16 cellular contexts compared by ENCODE assay signal in the genomic region with DNA sequence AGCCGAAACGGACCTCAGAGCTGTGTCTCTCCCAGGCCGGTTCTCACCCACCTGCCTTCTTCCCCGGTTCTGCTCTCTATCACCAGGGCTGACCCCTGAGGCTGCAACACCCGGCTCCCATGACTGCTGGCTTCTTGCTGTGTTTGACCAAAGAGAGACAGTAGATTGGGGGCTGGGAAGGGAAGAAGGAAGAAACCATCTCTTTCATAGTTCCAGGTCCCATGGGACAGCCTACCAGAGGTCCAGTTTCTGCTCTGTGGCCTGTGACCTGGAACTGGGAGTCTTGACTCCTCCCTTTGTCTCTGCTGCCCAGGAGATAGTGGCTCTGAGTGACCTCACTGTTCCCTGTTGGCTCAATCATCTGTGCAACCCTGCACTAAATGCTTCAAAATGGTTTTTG. TPM values are rescaled to one million over a fixed set of nuclear protein-coding genes. Genes with fewer than 3 reads are reported as not detected.
A peak's percentile ranks its signal among the peaks of the same experiment; 100 is the strongest.
DNase-seq lines count a peak whose midpoint lies in the region; ATAC-seq and TF ChIP-seq lines count a peak whose summit lies in the region.
"Had no signal": no experiment of that assay in that cellular context is flagged by ENCODE, and none has a peak within 500 bp of the region (broad histone marks: within the 10 kb centered on the region; RNA-seq: fewer than 3 reads in every experiment).

No MANE protein-coding gene starts in this region.

- no peak overlapping the region for H2BK15ac ChIP-seq in H9 (ENCODE audit: low read depth, low read length)

- H3K23me2 ChIP-seq in H9 (ENCODE audit: insufficient read length, low read depth, low read length, poor library complexity, severe bottlenecking) = no peaks in the 10 kb centered on the region

- no peaks in the 10 kb centered on the region for H3K27me3 ChIP-seq in H9 (ENCODE audit: insufficient read depth, low read length)
- no peaks in the 10 kb centered on the region for H3K27me3 ChIP-seq in right lobe of liver
- no peaks in the 10 kb centered on the region for H3K27me3 ChIP-seq in skeletal muscle satellite cell (ENCODE audit: control insufficient read depth, insufficient read depth, low read length)
- H3K27me3 ChIP-seq in prostate gland (replicated peaks; ENCODE audit: insufficient read depth) = no peaks in the 10 kb centered on the region

- H3K4me1 Mint-ChIP-seq in H9 = peaks cover 27% of the 10 kb centered on the region in 2 experiments
- H3K4me1 Mint-ChIP-seq: B cell had no signal

- WGBS in H9 (ENCODE audit: extremely low coverage, insufficient read length, low lambda C conversion rate) = no CpG with 5 or more reads among the region's 5 CpGs
- WGBS in right lobe of liver (ENCODE audit: insufficient coverage, low coverage, low lambda C conversion rate, missing lambda C conversion rate) = 65% methylated on average over 5 of the region's 5 CpGs
- 93% methylated on average over 5 of the region's 5 CpGs for WGBS in prostate gland

- H4K91ac ChIP-seq in H9 (ENCODE audit: insufficient read length, low read depth, low read length) = no peak overlapping the region

- H2AK5ac ChIP-seq in H9 (ENCODE audit: insufficient read length, low read length) = no peak overlapping the region

- H3K23ac ChIP-seq in H9 (ENCODE audit: insufficient read length, low read depth, low read length) = no peak overlapping the region

- no peak overlapping the region for H4K5ac ChIP-seq in H9 (ENCODE audit: insufficient read length, low read depth, low read length)

- no peaks in the 10 kb centered on the region for H3K79me1 ChIP-seq in H9 (ENCODE audit: insufficient read depth, low read depth, low read length, poor library complexity, severe bottlenecking)

- no peak overlapping the region for H3K56ac ChIP-seq in H9 (ENCODE audit: insufficient read length, low read depth, low read length)

- H3K9me3 ChIP-seq in H9 (ENCODE audit: control insufficient read depth, low read depth, low read length) (peaks cover 6% of the 10 kb centered on the region), right lobe of liver (no peaks in the 10 kb centered on the region), skeletal muscle satellite cell (replicated peaks; ENCODE audit: low read length) (no peaks in the 10 kb centered on the region), prostate gland (no peaks in the 10 kb centered on the region)

- H3K4me2 ChIP-seq in H9 (ENCODE audit: insufficient read depth, insufficient read length, low read length) (no peak overlapping the region), skeletal muscle satellite cell (ENCODE audit: low read length) (peak overlapping the region; percentile 52)

- DNase-seq in H9 = no peak
- peak; percentile 50 for DNase-seq in fibroblast of gingiva (ENCODE audit: low read depth)
- no peak for DNase-seq in right lobe of liver
- no peak for DNase-seq in prostate gland (ENCODE audit: low spot score)
- no peak for DNase-seq in stimulated activated CD4-positive, alpha-beta T cell treated with anti-CD3 and anti-CD28 coated beads, Interleukin-15, amount 100 ng/mL, for 24 hours
- no peak for DNase-seq in Kasumi-1 (lab: John Stamatoyannopoulos, UW)
- DNase-seq: activated T-cell treated with anti-CD3 and anti-CD28 coated beads, Interleukin-2, amount 50 U/mL, for 1 hour; DMS153; MM.1S; NCI-H1930; NCI-H510A; stimulated activated naive CD4-positive, alpha-beta T cell had no signal

- H3K9me3 Mint-ChIP-seq in H9 = peaks cover 21 to 22% of the 10 kb centered on the region in 2 experiments

- ATAC-seq in right lobe of liver (peak in 3 of 4 donors; percentile 28 to 63 (median 53)), HG02623 (IDR thresholded peaks at IDR 0.05; ENCODE audit: unreplicated experiment) (no peak)
- ATAC-seq: activated naive CD4-positive, alpha-beta T cell treated with anti-CD3 and anti-CD28 coated beads, Interleukin-2, amount 50 U/mL, for 72 hours had no signal

- H2BK12ac ChIP-seq in H9 (ENCODE audit: insufficient read length, low read depth, low read length) = no peak overlapping the region

- H2BK5ac ChIP-seq in H9 (ENCODE audit: insufficient read length, low read length) = no peak overlapping the region

- no peak overlapping the region for H3K4ac ChIP-seq in H9 (ENCODE audit: low read depth, low read length)

- H3K4me3 ChIP-seq in right lobe of liver (no peak overlapping the region), skeletal muscle satellite cell (ENCODE audit: low read length) (no peak overlapping the region), prostate gland (no peak overlapping the region)

- no peak overlapping the region for H2AFZ ChIP-seq in H9 (ENCODE audit: low read length)

- no peak overlapping the region for H3K9ac ChIP-seq in H9 (ENCODE audit: extremely low read depth, insufficient read length, low read length)
- peak overlapping the region; percentile 51 for H3K9ac ChIP-seq in skeletal muscle satellite cell (ENCODE audit: low read depth, low read length)

- H3K4me1 ChIP-seq in H9 (ENCODE audit: insufficient read depth, low read length) (no peaks in the 10 kb centered on the region), right lobe of liver (peaks cover 0 to 28% (median 9%) of the 10 kb centered on the region in 4 donors), skeletal muscle satellite cell (ENCODE audit: control insufficient read depth, insufficient read depth, low read length) (peaks cover 19% of the 10 kb centered on the region), prostate gland (replicated peaks) (no peaks in the 10 kb centered on the region)

- no peak overlapping the region for H3K4me3 Mint-ChIP-seq in H9
- H3K4me3 Mint-ChIP-seq: B cell had no signal

- no peak overlapping the region for H4K8ac ChIP-seq in H9 (replicated peaks; ENCODE audit: insufficient read length, low read depth, low read length)

- peak overlapping the region in 1 of 3 experiments; percentile 52; a peak in 2 of 7 replicates for H3K27ac Mint-ChIP-seq in H9
- H3K27ac Mint-ChIP-seq: activated naive CD4-positive, alpha-beta T cell treated with anti-CD3 and anti-CD28 coated beads, Interleukin-2, amount 50 U/mL, for 72 hours; B cell had no signal

- no peak overlapping the region for H3T11ph ChIP-seq in H9 (ENCODE audit: low read length)

- H2BK120ac ChIP-seq in H9 (ENCODE audit: low read depth, low read length, poor library complexity, severe bottlenecking) = no peak overlapping the region

- no peak overlapping the region for H3K14ac ChIP-seq in H9 (ENCODE audit: insufficient read depth, low read length)

- H4K20me1 ChIP-seq in H9 (ENCODE audit: control insufficient read depth, insufficient read depth, insufficient read length) = no peaks in the 10 kb centered on the region

- TF ChIP-seq POLR2A in right lobe of liver (IDR thresholded peaks at IDR 0.05) (no peak), prostate gland (IDR thresholded peaks at IDR 0.05) (no peak)

- no peaks in the 10 kb centered on the region for H3K79me2 ChIP-seq in H9 (ENCODE audit: insufficient read depth, low read length)

- TF ChIP-seq CTCF in H9 (conservative IDR thresholded peaks at IDR 0.05) = no peak
- no peak for TF ChIP-seq CTCF in right lobe of liver (IDR thresholded peaks at IDR 0.05)
- no peak for TF ChIP-seq CTCF in prostate gland (IDR thresholded peaks at IDR 0.05)

- peaks cover 13 to 20% (median 15%) of the 10 kb centered on the region in 3 experiments for H3K36me3 Mint-ChIP-seq in H9 (ENCODE audit: insufficient read depth in 1 of 3, low read depth in 3 of 3)

- no peaks in the 10 kb centered on the region for H3K27me3 Mint-ChIP-seq in H9 (ENCODE audit: low read depth)
- H3K27me3 Mint-ChIP-seq: B cell had no signal

- H3K36me3 ChIP-seq in right lobe of liver = no peaks in the 10 kb centered on the region
- H3K36me3 ChIP-seq in skeletal muscle satellite cell (ENCODE audit: insufficient read depth, low read length) = no peaks in the 10 kb centered on the region
- H3K36me3 ChIP-seq in prostate gland = no peaks in the 10 kb centered on the region

- H3K18ac ChIP-seq in H9 (ENCODE audit: insufficient read length, low read depth, low read length) = peak overlapping the region; percentile 42

- no peak overlapping the region for H2BK20ac ChIP-seq in H9 (ENCODE audit: low read depth, low read length, poor library complexity, severe bottlenecking)

- H3K27ac ChIP-seq in H9 (ENCODE audit: insufficient read length, low read depth, low read length) (no peak overlapping the region), right lobe of liver (no peak overlapping the region), prostate gland (no peak overlapping the region)

- intact Hi-C loops in right lobe of liver (cut with DNase I) (no loop called here), prostate gland (cut with DNase I) (no loop called here)

RNA-seq across cellular contexts. Expression of a gene that starts 38.1 kb away (rescaled TPM):
- 0.37 and 0.50 TPM in 2 replicates for total RNA-seq in H9 (2021)
- total RNA-seq in right lobe of liver = 10 to 100 TPM in 3 of 6 experiments, 1 to 10 TPM in 2, under 1 TPM in 1; 0.66 to 27.9 (median 8.4) TPM
- total RNA-seq in skeletal muscle satellite cell (2012; rRNA removed) = 2.3 and 5.7 TPM in 2 replicates
- under 1 TPM; 0.09 to 0.34 TPM for total RNA-seq in prostate gland
